ENCODE assay signal across 21 cellular contexts in genomic region chr3:196320110-196320509, GRCh38. TPM values are rescaled to one million over a fixed set of nuclear protein-coding genes. Genes with fewer than 3 reads are reported as not detected.
A peak's percentile ranks its signal among the peaks of the same experiment; 100 is the strongest.
DNase-seq lines count a peak whose midpoint lies in the region; ATAC-seq, FAIRE-seq and TF ChIP-seq lines count a peak whose summit lies in the region.
"Had no signal": no experiment of that assay in that cellular context is flagged by ENCODE, and none has a peak within 500 bp of the region (broad histone marks: within the 10 kb centered on the region; RNA-seq: fewer than 3 reads in every experiment).

No MANE protein-coding gene starts in this region.

- H3K9me3 ChIP-seq in GM12878 (replicated peaks; ENCODE audit: control insufficient read depth, insufficient read depth, low read length) = no peaks in the 10 kb centered on the region
- H3K9me3 ChIP-seq: SJSA1 had no signal

- H3K79me2 ChIP-seq in GM12878 (ENCODE audit: control insufficient read depth, insufficient read depth, low read length) = peaks cover 17% of the 10 kb centered on the region

- H3K4me1 ChIP-seq in GM12878 (ENCODE audit: control insufficient read depth, insufficient read depth, low read length) = no peaks in the 10 kb centered on the region
- H3K4me1 ChIP-seq: SJSA1 had no signal

- in situ Hi-C loops in GM12878 (cut with MboI) = no loop called here

- RAD21 ChIA-PET in GM12878 (lab: Charles Lee; ENCODE audit: unreplicated experiment) = interaction anchor here (0.6 kb wide), 1 partner anchor 44 kb away, joined by 3 read pairs; no protein-coding TSS in a partner anchor

- peak overlapping the region; percentile 58 for H3K27ac Mint-ChIP-seq in HFFc6

- no peak for FAIRE-seq in GM12878 (lab: Jason Lieb, UNC)

- no peak for TF ChIP-seq CTCF in HFFc6 (IDR thresholded peaks at IDR 0.05)
- TF ChIP-seq CTCF in GM12878 (IDR thresholded peaks at IDR 0.05 in 2 of 3, conservative IDR thresholded peaks at IDR 0.05 in 1 of 3; ENCODE audit: control insufficient read depth in 2 of 3, extremely low read depth in 1 of 3, insufficient read depth in 1 of 3, low read depth in 3 of 3, low read length in 3 of 3) = no peak

- no peak overlapping the region for H3K4me2 ChIP-seq in GM12878 (ENCODE audit: control insufficient read depth, insufficient read depth)

- H2AFZ ChIP-seq in GM12878 (ENCODE audit: control insufficient read depth, low read depth, low read length) = no peak overlapping the region

- H3K4me3 Mint-ChIP-seq in HFFc6 = no peak overlapping the region

- TF ChIP-seq POLR2A in GM12878 (IDR thresholded peaks at IDR 0.05; ENCODE audit: low read depth, low read length) = no peak

- H3K27me3 ChIP-seq in GM12878 (replicated peaks in 1 of 2; ENCODE audit: control insufficient read depth in 2 of 2, insufficient read depth in 2 of 2, low read length in 1 of 2) = no peaks in the 10 kb centered on the region
- H3K27me3 ChIP-seq: SJSA1 had no signal

- TF ChIP-seq RAD21 in GM12878 (IDR thresholded peaks at IDR 0.05; ENCODE audit: insufficient read depth, low read depth, low read length) = no peak

- DNase-seq in DMS79 treated with DMSO at 0.1 percent for 48 hours (lab: John Stamatoyannopoulos, UW) (peak; percentile 25), DMS79 (lab: John Stamatoyannopoulos, UW) (no peak), HFFc6 (no peak), GM12878 (ENCODE audit: low read depth, low spot score) (no peak), islet precursor cell (peak; percentile 61), activated gamma-delta T cell (lab: John Stamatoyannopoulos, UW) (no peak), H4 (ENCODE audit: low spot score) (no peak)
- DNase-seq: 8988T; activated CD4-positive, alpha-beta T cell treated with anti-CD3 and anti-CD28 coated beads for 4 hours; caudate nucleus; effector CD8-positive, alpha-beta T cell; natural killer cell; NCI-H1105; NCI-H2227 treated with DMSO at 0.1 percent for 48 hours; stimulated activated naive CD8-positive, alpha-beta T cell treated with anti-CD3 and anti-CD28 coated beads, Interleukin-15, Interleukin-2, amounts not matched to agents 100 U/mL and 50 U/mL, for 24 hours had no signal

- intact Hi-C loops in GM12878 (cut with micrococcal nuclease; ENCODE audit: unreplicated experiment) = no loop called here

- no peaks in the 10 kb centered on the region for H3K36me3 Mint-ChIP-seq in HFFc6 (ENCODE audit: low read depth)
- H3K36me3 Mint-ChIP-seq: CD14-positive monocyte, natural killer cell had no signal

- H3K36me3 ChIP-seq in GM12878 (ENCODE audit: control insufficient read depth in 2 of 2, insufficient read depth in 2 of 2, low read length in 1 of 2) = no peaks in the 10 kb centered on the region; a peak in 1 of 4 replicates

- H3K9me3 Mint-ChIP-seq in HFFc6 = no peaks in the 10 kb centered on the region
- H3K9me3 Mint-ChIP-seq: natural killer cell had no signal

- POLR2A ChIA-PET in GM12878 (lab: Charles Lee) = interaction anchor here (0.7 kb wide), 3 partner anchors 13 to 1846 kb away, joined by 3 to 6 read pairs (median 4); no protein-coding TSS in a partner anchor

- BruUV-seq in GM12878 (replicated peaks; lab: Mats Ljungman, UMichigan) = TSS peak; percentile 78

- WGBS in GM12878 (ENCODE audit: insufficient coverage, insufficient replicate concordance, low lambda C conversion rate, missing lambda C conversion rate) = 96% methylated on average over 4 of the region's 4 CpGs

- ATAC-seq in GM12878 (no peak), HG03108 (IDR thresholded peaks at IDR 0.05; ENCODE audit: unreplicated experiment) (no peak)
- ATAC-seq: natural killer cell; stimulated activated naive CD8-positive, alpha-beta T cell treated with anti-CD3 and anti-CD28 coated beads, Interleukin-15, Interleukin-2, amounts not matched to agents 100 U/mL and 50 U/mL, for 24 hours had no signal

- no peak for TF ChIP-seq EP300 in GM12878 (IDR thresholded peaks at IDR 0.05; ENCODE audit: borderline replicate concordance in 1 of 2, control insufficient read depth in 1 of 2, low read depth in 2 of 2, low read length in 2 of 2)

- peaks cover 19% of the 10 kb centered on the region for H3K4me1 Mint-ChIP-seq in HFFc6 (ENCODE audit: low read depth)

- SMC1A ChIA-PET in GM12878 (lab: Charles Lee; ENCODE audit: uncharacterized antibody, unreplicated experiment) = no interaction called here

- H3K27ac ChIP-seq in GM12878 (ENCODE audit: control insufficient read depth, insufficient read depth) = no peak overlapping the region
- H3K27ac ChIP-seq: HL-60, SJSA1 had no signal

- H3K27me3 Mint-ChIP-seq in HFFc6 (ENCODE audit: insufficient read depth) = peaks cover 2% of the 10 kb centered on the region; the same call in 1 of the 2 replicates

- CTCF ChIA-PET in GM12878 (lab: Yijun Ruan, JAX) = interaction anchor here (0.6 to 3.1 kb wide), 3 partner anchors 35 to 325 kb away, joined by 3 to 11 read pairs (median 4); no protein-coding TSS in a partner anchor

- H3K9ac ChIP-seq in GM12878 (ENCODE audit: control insufficient read depth, insufficient read depth, low read length) = no peak overlapping the region

- H3K4me3 ChIP-seq in GM12878 = no peak overlapping the region
- H3K4me3 ChIP-seq: SJSA1 had no signal

- H4K20me1 ChIP-seq in GM12878 (ENCODE audit: control insufficient read depth, insufficient read depth) = no peaks in the 10 kb centered on the region

TF ChIP-seq in GM12878, 131 proteins besides CTCF, POLR2A, EP300 and RAD21 (continues in another document):
- TF ChIP-seq SMARCA5 (IDR thresholded peaks at IDR 0.05) = no peak
- no peak for TF ChIP-seq POU2F2 (IDR thresholded peaks at IDR 0.05; ENCODE audit: borderline replicate concordance, low read depth, low read length)
- no peak for TF ChIP-seq MYB (IDR thresholded peaks at IDR 0.05; ENCODE audit: borderline replicate concordance, low read depth, low read length)

RNA-seq across cellular contexts. Expression of gene DYNLT2B, which starts 2.1 kb away (rescaled TPM):
- total RNA-seq in HFFc6 (2021; fragmentation: NEBNext Ultra II Directional; extraction: Animal tissue kit (Norgen Biotek cat#: 25700)) = 10 to 100 TPM; 10.3 to 15.0 (median 13.3) TPM
- 3.6 and 4.7 TPM in 2 replicates for total RNA-seq in GM12878 (2013; cell fraction: nucleolus; rRNA removed)
- total RNA-seq in GM12878 (2014; rRNA removed) (18.5 and 22.0 TPM in 2 replicates), GM12878 (2014; rRNA removed; fragmentation: Illumina TruSeq; extraction: Trizol) (17.5 and 19.5 TPM in 2 replicates), GM12878 (2021) (17.7 and 21.9 TPM in 2 replicates)
- polyA plus RNA-seq in GM12878 (2011; ENCODE audit: low read depth) = 28.5 TPM
- polyA plus RNA-seq in GM12878 (2011; rRNA removed) (8.6 and 12.4 TPM in 2 replicates), GM12878 (2014; fragmentation: Illumina TruSeq; extraction: Trizol) (6.0 and 16.7 TPM in 2 replicates), GM12878 (2014; fragmentation: Nextera tagmentation; extraction: Ambion mirVana) (10 to 100 TPM; 24.2 to 39.6 TPM), GM12878 (2014; rRNA removed) (32.3 and 33.3 TPM in 2 replicates), GM12878 (2016; fragmentation: Nextera tagmentation; extraction: Ambion mirVana) (10 to 100 TPM; 89.0 to 89.7 TPM)
- polyA plus RNA-seq in GM12878 (2011; cell fraction: cytosol; rRNA removed) = 4.0 and 7.2 TPM in 2 replicates
- 2.6 and 3.4 TPM in 2 replicates for polyA plus RNA-seq in GM12878 (2011; cell fraction: nucleus; rRNA removed)
- 26.3 and 28.2 TPM in 2 replicates for polyA plus RNA-seq in GM12878 (2012)
- polyA minus RNA-seq in GM12878 (2011; rRNA and poly(A)+ RNA removed) = 0.44 and 0.88 TPM in 2 replicates
- polyA minus RNA-seq in GM12878 (2011; cell fraction: cytosol; rRNA and poly(A)+ RNA removed) = 3.1 TPM in 1 of 2 replicates, not detected in the other
- 1.5 and 2.2 TPM in 2 replicates for polyA minus RNA-seq in GM12878 (2011; cell fraction: nucleus; rRNA and poly(A)+ RNA removed)
- total RNA-seq in H4 (2014; rRNA removed; shearing (Covaris generic)) = 36.5 and 55.6 TPM in 2 replicates

RNA-seq across cellular contexts. Expression of gene TM4SF19, which starts 18.1 kb away (rescaled TPM):
- under 1 TPM in 4 of 6 experiments, not detected in 2; 0.14 to 0.89 (median 0.64) TPM for total RNA-seq in HFFc6 (2021; fragmentation: NEBNext Ultra II Directional; extraction: Animal tissue kit (Norgen Biotek cat#: 25700))
- not detected in 2 replicates for total RNA-seq in GM12878 (2013; cell fraction: nucleolus; rRNA removed)
- not detected in 2 replicates for total RNA-seq in GM12878 (2014; rRNA removed)
- not detected in 2 replicates for total RNA-seq in GM12878 (2014; rRNA removed; fragmentation: Illumina TruSeq; extraction: Trizol)
- not detected in 2 replicates for total RNA-seq in GM12878 (2021)
- not detected for polyA plus RNA-seq in GM12878 (2011; ENCODE audit: low read depth)
- not detected in 2 replicates for polyA plus RNA-seq in GM12878 (2011; rRNA removed)
- not detected in 2 replicates for polyA plus RNA-seq in GM12878 (2011; cell fraction: cytosol; rRNA removed)
- not detected in 2 replicates for polyA plus RNA-seq in GM12878 (2011; cell fraction: nucleus; rRNA removed)
- 0.20 and 0.55 TPM in 2 replicates for polyA plus RNA-seq in GM12878 (2012)
- polyA plus RNA-seq in GM12878 (2014; fragmentation: Illumina TruSeq; extraction: Trizol) = not detected in 2 replicates
- polyA plus RNA-seq in GM12878 (2014; fragmentation: Nextera tagmentation; extraction: Ambion mirVana) = under 1 TPM; 0.05 TPM
- polyA plus RNA-seq in GM12878 (2014; rRNA removed) = not detected in 2 replicates
- polyA plus RNA-seq in GM12878 (2016; fragmentation: Nextera tagmentation; extraction: Ambion mirVana) = under 1 TPM; 0.11 to 0.16 TPM
- polyA minus RNA-seq in GM12878 (2011; rRNA and poly(A)+ RNA removed) = not detected in 2 replicates
- polyA minus RNA-seq in GM12878 (2011; cell fraction: cytosol; rRNA and poly(A)+ RNA removed) = not detected in 2 replicates
- not detected in 2 replicates for polyA minus RNA-seq in GM12878 (2011; cell fraction: nucleus; rRNA and poly(A)+ RNA removed)
- 3.3 and 4.6 TPM in 2 replicates for total RNA-seq in H4 (2014; rRNA removed; shearing (Covaris generic))
- total RNA-seq: lung microvascular endothelial cell, urinary bladder had no signal
- polyA plus RNA-seq: urinary bladder had no signal

RNA-seq across cellular contexts. Expression of gene PCYT1A, which starts 32.6 kb away (rescaled TPM):
- 10 to 100 TPM; 77.2 to 83.0 (median 81.2) TPM for total RNA-seq in HFFc6 (2021; fragmentation: NEBNext Ultra II Directional; extraction: Animal tissue kit (Norgen Biotek cat#: 25700))
- 89.9 and 94.8 TPM in 2 replicates for total RNA-seq in GM12878 (2013; cell fraction: nucleolus; rRNA removed)
- total RNA-seq in GM12878 (2014; rRNA removed) (51.7 and 56.2 TPM in 2 replicates), GM12878 (2014; rRNA removed; fragmentation: Illumina TruSeq; extraction: Trizol) (49.5 and 49.6 TPM in 2 replicates), GM12878 (2021) (50.2 and 53.6 TPM in 2 replicates)
- 25.4 TPM for polyA plus RNA-seq in GM12878 (2011; ENCODE audit: low read depth)
- polyA plus RNA-seq in GM12878 (2011; rRNA removed) (34.8 and 47.7 TPM in 2 replicates), GM12878 (2014; fragmentation: Illumina TruSeq; extraction: Trizol) (49.1 and 64.3 TPM in 2 replicates), GM12878 (2014; fragmentation: Nextera tagmentation; extraction: Ambion mirVana) (10 to 100 TPM; 10.8 to 15.3 TPM), GM12878 (2014; rRNA removed) (51.7 and 61.8 TPM in 2 replicates), GM12878 (2016; fragmentation: Nextera tagmentation; extraction: Ambion mirVana) (10 to 100 TPM; 39.8 to 40.0 TPM)
- 37.2 TPM in 2 replicates for polyA plus RNA-seq in GM12878 (2011; cell fraction: cytosol; rRNA removed)
- polyA plus RNA-seq in GM12878 (2011; cell fraction: nucleus; rRNA removed) = 46.3 and 49.9 TPM in 2 replicates
- 35.0 and 38.6 TPM in 2 replicates for polyA plus RNA-seq in GM12878 (2012)
- 80.5 and 103 TPM in 2 replicates for polyA minus RNA-seq in GM12878 (2011; rRNA and poly(A)+ RNA removed)
- polyA minus RNA-seq in GM12878 (2011; cell fraction: cytosol; rRNA and poly(A)+ RNA removed) = 33.0 and 33.1 TPM in 2 replicates
- polyA minus RNA-seq in GM12878 (2011; cell fraction: nucleus; rRNA and poly(A)+ RNA removed) = 33.9 and 53.3 TPM in 2 replicates
- total RNA-seq in H4 (2014; rRNA removed; shearing (Covaris generic)) = 74.3 and 87.9 TPM in 2 replicates

Comparison
In these comparisons a context has a peak if more than half of its experiments do, and no peak if none do; other contexts are left out.
1. DNase-seq: peak in DMS79 treated with DMSO at 0.1 percent for 48 hours (single experiment) and islet precursor cell (single experiment); none in DMS79 (single experiment), HFFc6 (single experiment), GM12878 (single experiment), activated gamma-delta T cell (single experiment) and H4 (single experiment).